11 cellular contexts compared by ENCODE assay signal in the genomic region with DNA sequence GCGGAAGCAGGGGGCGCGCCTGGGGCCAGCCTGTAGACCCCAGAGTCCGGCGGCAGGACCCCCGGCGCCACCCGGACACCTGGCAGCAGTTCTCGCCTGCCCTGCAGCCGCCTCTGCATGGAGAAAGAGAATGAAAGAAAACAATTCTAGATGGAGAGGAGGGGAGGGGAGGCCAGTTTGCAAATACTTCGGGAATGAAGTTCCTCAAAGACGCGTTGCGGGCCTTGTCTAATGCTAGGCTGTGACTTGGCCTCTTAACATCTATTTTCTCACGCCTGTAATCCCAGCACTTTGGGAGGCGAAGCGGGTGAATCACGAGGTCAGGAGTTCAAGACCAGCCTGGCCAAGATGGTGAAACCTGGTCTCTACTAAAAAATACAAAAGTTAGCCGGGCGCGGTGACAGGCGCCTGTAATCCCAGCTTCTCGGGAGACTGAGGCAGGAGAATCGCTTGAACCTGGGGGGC. TPM values are rescaled to one million over a fixed set of nuclear protein-coding genes. Genes with fewer than 3 reads are reported as not detected.
DNase-seq lines count a peak whose midpoint lies in the region; ATAC-seq and TF ChIP-seq lines count a peak whose summit lies in the region.
"Had no signal": no experiment of that assay in that cellular context is flagged by ENCODE, and none has a peak within 500 bp of the region (broad histone marks: within the 10 kb centered on the region; RNA-seq: fewer than 3 reads in every experiment).

No MANE protein-coding gene starts in this region.

- H3K27ac Mint-ChIP-seq in activated CD8-positive, alpha-beta memory T cell treated with anti-CD3 and anti-CD28 coated beads, Interleukin-2, amount 10 ng/mL, durations not matched to agents 7 days and 5 days, result no peak overlapping the region

- H3K27me3 Mint-ChIP-seq in activated CD8-positive, alpha-beta memory T cell treated with anti-CD3 and anti-CD28 coated beads, Interleukin-2, amount 10 ng/mL, durations not matched to agents 7 days and 5 days, result peaks cover 90% of the 10 kb centered on the region

- H3K4me1 ChIP-seq in left lung (peaks cover 0 to 36% of the 10 kb centered on the region in 2 donors), suprapubic skin (peaks cover 44% of the 10 kb centered on the region)
- H3K4me1 ChIP-seq: BLaER1 had no signal

- no peaks in the 10 kb centered on the region for H3K9me3 Mint-ChIP-seq in activated CD8-positive, alpha-beta memory T cell treated with anti-CD3 and anti-CD28 coated beads, Interleukin-2, amount 10 ng/mL, durations not matched to agents 7 days and 5 days (ENCODE audit: low read depth)

- H3K9me3 ChIP-seq in left lung, result no peaks in the 10 kb centered on the region
- no peaks in the 10 kb centered on the region for H3K9me3 ChIP-seq in suprapubic skin

- H3K4me3 ChIP-seq in left lung (peak overlapping the region; percentile 14 to 28), suprapubic skin (peak overlapping the region; percentile 47)
- H3K4me3 ChIP-seq: BLaER1 had no signal

- no peak overlapping the region for H3K4me3 Mint-ChIP-seq in activated CD8-positive, alpha-beta memory T cell treated with anti-CD3 and anti-CD28 coated beads, Interleukin-2, amount 10 ng/mL, durations not matched to agents 7 days and 5 days

- 6% methylated on average over 24 of the region's 24 CpGs for WGBS in suprapubic skin

- no peaks in the 10 kb centered on the region for H3K36me3 Mint-ChIP-seq in activated CD8-positive, alpha-beta memory T cell treated with anti-CD3 and anti-CD28 coated beads, Interleukin-2, amount 10 ng/mL, durations not matched to agents 7 days and 5 days

- H3K27ac ChIP-seq in left lung (no peak overlapping the region), suprapubic skin (peak overlapping the region; percentile 67)
- H3K27ac ChIP-seq: BLaER1, HL-60 had no signal

- peaks cover 12% of the 10 kb centered on the region for H3K4me1 Mint-ChIP-seq in activated CD8-positive, alpha-beta memory T cell treated with anti-CD3 and anti-CD28 coated beads, Interleukin-2, amount 10 ng/mL, durations not matched to agents 7 days and 5 days

- ATAC-seq in activated CD8-positive, alpha-beta memory T cell treated with anti-CD3 and anti-CD28 coated beads, Interleukin-2, amount 10 ng/mL, durations not matched to agents 7 days and 5 days, result no peak
- ATAC-seq in left lung (no peak), GM18498 (IDR thresholded peaks at IDR 0.05; ENCODE audit: unreplicated experiment) (no peak)

- no peak for TF ChIP-seq POLR2A in suprapubic skin (IDR thresholded peaks at IDR 0.05)

- no peaks in the 10 kb centered on the region for H3K36me3 ChIP-seq in left lung
- no peaks in the 10 kb centered on the region for H3K36me3 ChIP-seq in suprapubic skin
- H3K36me3 ChIP-seq: BLaER1 had no signal

- intact Hi-C loops in left lung (cut with DNase I), result no loop called here

- TF ChIP-seq EP300 in suprapubic skin (IDR thresholded peaks at IDR 0.05), result no peak

- CTCF ChIA-PET in activated CD8-positive, alpha-beta memory T cell treated with anti-CD3 and anti-CD28 coated beads, Interleukin-2, amount 10 ng/mL, durations not matched to agents 7 days and 5 days (lab: Charles Lee), result no interaction called here

- no peak for TF ChIP-seq CTCF in left lung (IDR thresholded peaks at IDR 0.05)
- TF ChIP-seq CTCF in suprapubic skin (IDR thresholded peaks at IDR 0.05), result no peak

- DNase-seq in activated CD8-positive, alpha-beta memory T cell treated with anti-CD3 and anti-CD28 coated beads, Interleukin-2, amount 50 U/mL, for 48 hours, result peak; percentile 53
- no peak for DNase-seq in activated CD8-positive, alpha-beta memory T cell treated with anti-CD3 and anti-CD28 coated beads, Interleukin-2, amount 10 ng/mL, durations not matched to agents 7 days and 5 days
- DNase-seq in astrocyte of the hippocampus (ENCODE audit: low read depth, low spot score), result peak; percentile 16
- DNase-seq in left lung, result no peak
- DNase-seq in suprapubic skin (ENCODE audit: low spot score in 2 of 2), result no peak
- DNase-seq in activated gamma-delta T cell (lab: John Stamatoyannopoulos, UW), result no peak
- no peak for DNase-seq in stimulated activated CD4-positive, alpha-beta T cell treated with anti-CD3 and anti-CD28 coated beads, Interleukin-2, amount 100 ng/mL, for 48 hours

- H3K27me3 ChIP-seq in left lung (peaks cover 84 to 100% of the 10 kb centered on the region in 2 donors), suprapubic skin (peaks cover 81% of the 10 kb centered on the region)

RNA-seq across cellular contexts. Expression of a gene that starts 2.1 kb away (rescaled TPM):
- under 1 TPM in 1 of 2 experiments, not detected in 1; 0.23 TPM for total RNA-seq in activated CD8-positive, alpha-beta memory T cell treated with anti-CD3 and anti-CD28 coated beads, Interleukin-2, amount 10 ng/mL, durations not matched to agents 7 days and 5 days
- total RNA-seq in left lung (under 1 TPM; 0.17 to 0.24 TPM), suprapubic skin (10 to 100 TPM; 11.1 to 31.8 (median 23.2) TPM)
- total RNA-seq: lung microvascular endothelial cell had no signal

Comparison
In these comparisons a context has a peak if more than half of its experiments do, and no peak if none do; other contexts are left out.
1. DNase-seq: peak in activated CD8-positive, alpha-beta memory T cell treated with anti-CD3 and anti-CD28 coated beads, Interleukin-2, amount 50 U/mL, for 48 hours (single experiment) and astrocyte of the hippocampus (single experiment); none in activated CD8-positive, alpha-beta memory T cell treated with anti-CD3 and anti-CD28 coated beads, Interleukin-2, amount 10 ng/mL, durations not matched to agents 7 days and 5 days (single experiment), left lung (0 of 2), suprapubic skin (0 of 2), activated gamma-delta T cell (single experiment) and stimulated activated CD4-positive, alpha-beta T cell treated with anti-CD3 and anti-CD28 coated beads, Interleukin-2, amount 100 ng/mL, for 48 hours (0 of 2).
2. RNA of a gene that starts 2.1 kb away (total RNA-seq): 11.1 to 31.8 TPM in suprapubic skin; 0.17 to 0.24 TPM in left lung and 0.23 TPM in activated CD8-positive, alpha-beta memory T cell treated with anti-CD3 and anti-CD28 coated beads, Interleukin-2, amount 10 ng/mL, durations not matched to agents 7 days and 5 days; every median in the first group is over 4 times any median in the second.